8 cellular contexts compared by ENCODE assay signal in the genomic region with DNA sequence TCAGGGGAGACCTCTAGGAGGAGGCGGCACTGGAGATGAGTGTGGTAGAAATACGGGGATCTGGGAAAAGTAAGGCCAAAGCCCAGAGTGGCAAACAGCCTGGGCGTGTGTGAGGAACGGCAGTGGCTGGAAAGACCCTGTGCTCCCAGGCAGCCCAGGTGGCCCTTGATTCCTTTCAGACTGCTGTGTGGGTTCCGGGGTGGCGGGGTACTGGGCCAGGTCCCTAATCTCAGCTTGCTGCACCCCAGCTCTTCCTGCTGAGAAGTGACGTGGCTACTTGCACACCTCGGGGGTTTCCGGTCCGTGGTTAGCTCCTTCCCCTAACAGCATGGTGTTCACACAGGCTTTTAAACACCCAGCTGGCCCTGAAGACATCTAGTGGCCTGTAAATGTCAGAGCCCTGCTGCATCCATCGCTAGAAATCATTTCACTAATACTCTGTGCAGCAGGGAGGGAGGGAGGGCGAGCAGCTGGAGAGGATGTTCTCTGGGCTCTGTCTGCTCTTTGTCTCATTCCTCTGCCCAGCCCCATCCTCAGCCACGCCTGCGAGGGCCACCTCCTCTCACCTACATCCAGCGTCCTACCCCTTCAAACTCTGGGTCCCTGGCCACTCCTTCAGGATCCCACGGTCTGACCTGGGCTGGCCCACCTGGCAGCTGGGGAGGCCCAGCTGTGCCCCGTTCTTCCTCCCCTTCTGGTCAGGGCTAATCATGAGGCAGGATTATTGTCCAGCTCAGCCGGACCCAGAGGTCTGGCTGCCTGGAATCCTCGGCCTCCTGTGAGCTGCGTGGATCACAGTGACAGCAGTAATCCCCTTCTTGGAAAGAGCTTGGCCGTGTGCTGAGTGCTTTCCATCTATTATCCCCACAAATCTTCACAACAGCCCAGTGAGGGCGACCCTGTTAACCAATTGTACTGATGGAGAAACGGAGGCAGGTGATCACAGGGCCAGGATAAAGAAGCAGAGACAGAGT. TPM values are rescaled to one million over a fixed set of nuclear protein-coding genes. Genes with fewer than 3 reads are reported as not detected.
DNase-seq lines count a peak whose midpoint lies in the region; ATAC-seq and TF ChIP-seq lines count a peak whose summit lies in the region.

No MANE protein-coding gene starts in this region.

- peaks cover 56% of the 10 kb centered on the region for H3K36me3 Mint-ChIP-seq in activated T-helper 1 cell treated with anti-CD3 and anti-CD28 coated beads, Interleukin-12 subunit alpha, Interleukin-12 subunit beta, Interleukin-2, Interleukin-4 antibody, amounts not matched to agents 30 ng/mL and 10 ng/mL and 1 ng/mL, durations not matched to agents 14 hours and 24 hours and 36 hours (ENCODE audit: low read depth)
- peaks cover 0 to 58% (median 3%) of the 10 kb centered on the region in 3 donors for H3K36me3 Mint-ChIP-seq in naive thymus-derived CD8-positive, alpha-beta T cell

- no peaks in the 10 kb centered on the region for H3K27me3 ChIP-seq in GM06990 (replicated peaks; ENCODE audit: control insufficient read depth, insufficient read depth, low read length)
- no peaks in the 10 kb centered on the region for H3K27me3 ChIP-seq in vagina

- H3K36me3 ChIP-seq in GM06990 (ENCODE audit: control insufficient read depth, insufficient read depth, low read length), result peaks cover 24% of the 10 kb centered on the region
- H3K36me3 ChIP-seq in vagina, result peaks cover 0 to 40% of the 10 kb centered on the region in 2 donors

- peak; percentile 81 for DNase-seq in GM06990 (ENCODE audit: extremely low read depth, insufficient read length)
- peak; percentile 51 for DNase-seq in NCI-H2227 (lab: John Stamatoyannopoulos, UW; ENCODE audit: unreplicated experiment)
- peak; percentile 89 for DNase-seq in activated T-helper 1 cell treated with anti-CD3 and anti-CD28 coated beads, Interleukin-12 subunit alpha, Interleukin-12 subunit beta, Interleukin-2, Interleukin-4 antibody, amounts not matched to agents 30 ng/mL and 10 ng/mL and 1 ng/mL, durations not matched to agents 14 hours and 24 hours and 36 hours (ENCODE audit: low spot score)
- DNase-seq in naive thymus-derived CD8-positive, alpha-beta T cell, result peak; percentile 74 to 94 (median 90)
- DNase-seq in vagina (ENCODE audit: extremely low spot score in 2 of 2), result no peak
- no peak for DNase-seq in cerebellar cortex (ENCODE audit: low spot score)
- DNase-seq in NCI-H187 (lab: John Stamatoyannopoulos, UW), result no peak

- H3K4me3 Mint-ChIP-seq in activated T-helper 1 cell treated with anti-CD3 and anti-CD28 coated beads, Interleukin-12 subunit alpha, Interleukin-12 subunit beta, Interleukin-2, Interleukin-4 antibody, amounts not matched to agents 30 ng/mL and 10 ng/mL and 1 ng/mL, durations not matched to agents 14 hours and 24 hours and 36 hours, result peak overlapping the region; percentile 75
- peak overlapping the region; percentile 69 to 90 (median 81) for H3K4me3 Mint-ChIP-seq in naive thymus-derived CD8-positive, alpha-beta T cell

- ATAC-seq in GM21529 (IDR thresholded peaks at IDR 0.05; ENCODE audit: unreplicated experiment), result peak; percentile 82
- peak; percentile 97 to 98 for ATAC-seq in naive thymus-derived CD8-positive, alpha-beta T cell

- H3K9me3 Mint-ChIP-seq in activated T-helper 1 cell treated with anti-CD3 and anti-CD28 coated beads, Interleukin-12 subunit alpha, Interleukin-12 subunit beta, Interleukin-2, Interleukin-4 antibody, amounts not matched to agents 30 ng/mL and 10 ng/mL and 1 ng/mL, durations not matched to agents 14 hours and 24 hours and 36 hours, result no peaks in the 10 kb centered on the region
- H3K9me3 Mint-ChIP-seq in naive thymus-derived CD8-positive, alpha-beta T cell, result no peaks in the 10 kb centered on the region

- POLR2A ChIA-PET in naive thymus-derived CD8-positive, alpha-beta T cell (lab: Charles Lee), result interaction anchor here (0.5 to 3.0 kb wide), 19 partner anchors 9 to 334 kb away, joined by 3 to 28 read pairs (median 4); a partner anchor contains a TSS

- no peaks in the 10 kb centered on the region for H3K9me3 ChIP-seq in vagina

- no peak for TF ChIP-seq POLR2A in vagina (IDR thresholded peaks at IDR 0.05)

- TF ChIP-seq CTCF in GM06990 (IDR thresholded peaks at IDR 0.05; ENCODE audit: insufficient read depth, low read length, poor library complexity, severe bottlenecking) (peak; percentile 59), vagina (IDR thresholded peaks at IDR 0.05) (no peak)

- no peaks in the 10 kb centered on the region for H3K27me3 Mint-ChIP-seq in activated T-helper 1 cell treated with anti-CD3 and anti-CD28 coated beads, Interleukin-12 subunit alpha, Interleukin-12 subunit beta, Interleukin-2, Interleukin-4 antibody, amounts not matched to agents 30 ng/mL and 10 ng/mL and 1 ng/mL, durations not matched to agents 14 hours and 24 hours and 36 hours (ENCODE audit: insufficient read depth)
- H3K27me3 Mint-ChIP-seq in naive thymus-derived CD8-positive, alpha-beta T cell, result peaks cover 0 to 2% (median 0%) of the 10 kb centered on the region in 5 donors

- H3K4me1 Mint-ChIP-seq in activated T-helper 1 cell treated with anti-CD3 and anti-CD28 coated beads, Interleukin-12 subunit alpha, Interleukin-12 subunit beta, Interleukin-2, Interleukin-4 antibody, amounts not matched to agents 30 ng/mL and 10 ng/mL and 1 ng/mL, durations not matched to agents 14 hours and 24 hours and 36 hours (ENCODE audit: low read depth), result peaks cover 69% of the 10 kb centered on the region
- H3K4me1 Mint-ChIP-seq in naive thymus-derived CD8-positive, alpha-beta T cell, result peaks cover 42 to 71% (median 69%) of the 10 kb centered on the region in 4 donors

- H3K4me3 ChIP-seq in GM06990 (replicated peaks; ENCODE audit: low read depth, low read length), result peak overlapping the region; percentile 24; the same call in 1 of the 2 replicates
- H3K4me3 ChIP-seq in vagina, result no peak overlapping the region

- H3K4me1 ChIP-seq in vagina, result peaks cover 19% of the 10 kb centered on the region

- peak overlapping the region; percentile 99 for H3K27ac Mint-ChIP-seq in activated T-helper 1 cell treated with anti-CD3 and anti-CD28 coated beads, Interleukin-12 subunit alpha, Interleukin-12 subunit beta, Interleukin-2, Interleukin-4 antibody, amounts not matched to agents 30 ng/mL and 10 ng/mL and 1 ng/mL, durations not matched to agents 14 hours and 24 hours and 36 hours
- peak overlapping the region; percentile 97 to 100 (median 99) for H3K27ac Mint-ChIP-seq in naive thymus-derived CD8-positive, alpha-beta T cell

- intact Hi-C loops in activated T-helper 1 cell treated with anti-CD3 and anti-CD28 coated beads, Interleukin-12 subunit alpha, Interleukin-12 subunit beta, Interleukin-2, Interleukin-4 antibody, amounts not matched to agents 30 ng/mL and 10 ng/mL and 1 ng/mL, durations not matched to agents 14 hours and 24 hours and 36 hours (cut with micrococcal nuclease), result loop anchor here (1.0 to 2.0 kb wide), 7 partner anchors 8 to 251 kb away; no protein-coding TSS in a partner anchor
- intact Hi-C loops in vagina (cut with DNase I), result no loop called here

- H3K27ac ChIP-seq in vagina, result peak overlapping the region; percentile 44

RNA-seq across cellular contexts. Expression of a gene that starts 7.2 kb away (rescaled TPM):
- 87.3 and 94.4 TPM in 2 replicates for total RNA-seq in activated T-helper 1 cell treated with anti-CD3 and anti-CD28 coated beads, Interleukin-12 subunit alpha, Interleukin-12 subunit beta, Interleukin-2, Interleukin-4 antibody, amounts not matched to agents 30 ng/mL and 10 ng/mL and 1 ng/mL, durations not matched to agents 14 hours and 24 hours and 36 hours
- 10 to 100 TPM; 29.9 to 37.4 TPM for total RNA-seq in naive thymus-derived CD8-positive, alpha-beta T cell
- 10 to 100 TPM in 2 of 3 donors, 1 to 10 TPM in 1; 4.6 to 17.2 (median 12.8) TPM for polyA plus RNA-seq in naive thymus-derived CD8-positive, alpha-beta T cell
- total RNA-seq in vagina, result 31.4 TPM

RNA-seq across cellular contexts. Expression of a gene that starts 29.2 kb away (rescaled TPM):
- total RNA-seq in activated T-helper 1 cell treated with anti-CD3 and anti-CD28 coated beads, Interleukin-12 subunit alpha, Interleukin-12 subunit beta, Interleukin-2, Interleukin-4 antibody, amounts not matched to agents 30 ng/mL and 10 ng/mL and 1 ng/mL, durations not matched to agents 14 hours and 24 hours and 36 hours, result 0.47 and 0.78 TPM in 2 replicates
- under 1 TPM; 0.38 to 0.47 TPM for total RNA-seq in naive thymus-derived CD8-positive, alpha-beta T cell
- polyA plus RNA-seq in naive thymus-derived CD8-positive, alpha-beta T cell, result not detected
- total RNA-seq in vagina, result 406 TPM

RNA-seq across cellular contexts. Expression of a gene that starts 46.0 kb away (rescaled TPM):
- 18.5 and 22.6 TPM in 2 replicates for total RNA-seq in activated T-helper 1 cell treated with anti-CD3 and anti-CD28 coated beads, Interleukin-12 subunit alpha, Interleukin-12 subunit beta, Interleukin-2, Interleukin-4 antibody, amounts not matched to agents 30 ng/mL and 10 ng/mL and 1 ng/mL, durations not matched to agents 14 hours and 24 hours and 36 hours
- total RNA-seq in naive thymus-derived CD8-positive, alpha-beta T cell, result 10 to 100 TPM; 25.2 to 27.2 TPM
- 10 to 100 TPM in 1 of 3 donors, 1 to 10 TPM in 2; 8.2 to 14.4 (median 9.6) TPM for polyA plus RNA-seq in naive thymus-derived CD8-positive, alpha-beta T cell
- 8.1 TPM for total RNA-seq in vagina

RNA-seq across cellular contexts. Expression of a gene that starts 56.4 kb away (rescaled TPM):
- 46.4 and 51.9 TPM in 2 replicates for total RNA-seq in activated T-helper 1 cell treated with anti-CD3 and anti-CD28 coated beads, Interleukin-12 subunit alpha, Interleukin-12 subunit beta, Interleukin-2, Interleukin-4 antibody, amounts not matched to agents 30 ng/mL and 10 ng/mL and 1 ng/mL, durations not matched to agents 14 hours and 24 hours and 36 hours
- total RNA-seq in naive thymus-derived CD8-positive, alpha-beta T cell, result 10 to 100 TPM; 30.3 to 35.4 TPM
- polyA plus RNA-seq in naive thymus-derived CD8-positive, alpha-beta T cell, result 10 to 100 TPM in 2 of 3 donors, 1 to 10 TPM in 1; 9.7 to 14.8 (median 12.5) TPM
- total RNA-seq in vagina, result 11.5 TPM

Comparison
In these comparisons a context has a peak if more than half of its experiments do, and no peak if none do; other contexts are left out.
1. DNase-seq: peak in GM06990 (single experiment), NCI-H2227 (single experiment), activated T-helper 1 cell treated with anti-CD3 and anti-CD28 coated beads, Interleukin-12 subunit alpha, Interleukin-12 subunit beta, Interleukin-2, Interleukin-4 antibody, amounts not matched to agents 30 ng/mL and 10 ng/mL and 1 ng/mL, durations not matched to agents 14 hours and 24 hours and 36 hours (single experiment) and naive thymus-derived CD8-positive, alpha-beta T cell (10 of 10); none in vagina (0 of 2), cerebellar cortex (single experiment) and NCI-H187 (0 of 2).
2. RNA of a gene that starts 29.2 kb away (total RNA-seq): 406 TPM in vagina (single experiment); 0.38 to 0.47 TPM in naive thymus-derived CD8-positive, alpha-beta T cell and 0.47 to 0.78 TPM in activated T-helper 1 cell treated with anti-CD3 and anti-CD28 coated beads, Interleukin-12 subunit alpha, Interleukin-12 subunit beta, Interleukin-2, Interleukin-4 antibody, amounts not matched to agents 30 ng/mL and 10 ng/mL and 1 ng/mL, durations not matched to agents 14 hours and 24 hours and 36 hours; every median in the first group is over 100 times any median in the second.